ENCODE assay signal across 1 cellular context in the genomic region with DNA sequence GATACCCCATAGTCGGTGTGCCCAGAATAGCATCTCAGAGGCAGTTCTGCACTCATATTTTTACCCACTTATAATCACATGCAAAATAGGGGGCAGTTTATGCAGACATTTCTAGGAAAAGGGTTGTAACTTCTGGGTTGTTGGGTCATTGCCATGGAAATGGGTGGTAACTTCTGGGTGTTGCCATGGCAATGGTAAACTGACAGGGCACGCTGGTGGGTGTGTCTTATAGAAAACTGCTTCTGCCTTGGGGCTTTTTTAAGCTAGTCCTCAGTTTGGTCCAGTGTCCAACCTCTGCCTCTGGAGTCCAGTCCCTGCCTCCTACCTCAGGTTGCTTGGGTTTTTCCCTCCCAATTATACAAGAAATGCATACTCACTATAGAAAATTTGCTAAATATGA.
TF ChIP-seq lines count a peak whose summit lies in the region.

No MANE protein-coding gene starts in this region.

TF ChIP-seq in GM12878, 131 proteins besides CTCF, POLR2A, EP300 and RAD21:
- TF ChIP-seq SREBF1 (IDR thresholded peaks at IDR 0.05; ENCODE audit: low read length) (no peak), SRF (IDR thresholded peaks at IDR 0.05; ENCODE audit: low read depth in 2 of 2, low read length in 2 of 2) (no peak), RFX5 (IDR thresholded peaks at IDR 0.05; ENCODE audit: low read depth, low read length) (0 out of 2 replicates have a peak, but pooled peaks have one; percentile 22), TBL1XR1 (IDR thresholded peaks at IDR 0.05; ENCODE audit: low read depth, low read length) (no peak), RB1 (IDR thresholded peaks at IDR 0.05; ENCODE audit: borderline replicate concordance) (no peak), SREBF2 (IDR thresholded peaks at IDR 0.05; ENCODE audit: low read length) (no peak), BMI1 (IDR thresholded peaks at IDR 0.05; ENCODE audit: borderline replicate concordance) (peak; percentile 79)
- TF ChIP-seq, protein P1, sequence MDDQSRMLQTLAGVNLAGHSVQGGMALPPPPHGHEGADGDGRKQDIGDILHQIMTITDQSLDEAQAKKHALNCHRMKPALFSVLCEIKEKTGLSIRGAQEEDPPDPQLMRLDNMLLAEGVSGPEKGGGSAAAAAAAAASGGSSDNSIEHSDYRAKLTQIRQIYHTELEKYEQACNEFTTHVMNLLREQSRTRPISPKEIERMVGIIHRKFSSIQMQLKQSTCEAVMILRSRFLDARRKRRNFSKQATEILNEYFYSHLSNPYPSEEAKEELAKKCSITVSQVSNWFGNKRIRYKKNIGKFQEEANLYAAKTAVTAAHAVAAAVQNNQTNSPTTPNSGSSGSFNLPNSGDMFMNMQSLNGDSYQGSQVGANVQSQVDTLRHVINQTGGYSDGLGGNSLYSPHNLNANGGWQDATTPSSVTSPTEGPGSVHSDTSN (IDR thresholded peaks at IDR 0.05; ENCODE audit: insufficient replicate concordance, low read depth, low read length) = peak; percentile 54
- TF ChIP-seq, protein P2, sequence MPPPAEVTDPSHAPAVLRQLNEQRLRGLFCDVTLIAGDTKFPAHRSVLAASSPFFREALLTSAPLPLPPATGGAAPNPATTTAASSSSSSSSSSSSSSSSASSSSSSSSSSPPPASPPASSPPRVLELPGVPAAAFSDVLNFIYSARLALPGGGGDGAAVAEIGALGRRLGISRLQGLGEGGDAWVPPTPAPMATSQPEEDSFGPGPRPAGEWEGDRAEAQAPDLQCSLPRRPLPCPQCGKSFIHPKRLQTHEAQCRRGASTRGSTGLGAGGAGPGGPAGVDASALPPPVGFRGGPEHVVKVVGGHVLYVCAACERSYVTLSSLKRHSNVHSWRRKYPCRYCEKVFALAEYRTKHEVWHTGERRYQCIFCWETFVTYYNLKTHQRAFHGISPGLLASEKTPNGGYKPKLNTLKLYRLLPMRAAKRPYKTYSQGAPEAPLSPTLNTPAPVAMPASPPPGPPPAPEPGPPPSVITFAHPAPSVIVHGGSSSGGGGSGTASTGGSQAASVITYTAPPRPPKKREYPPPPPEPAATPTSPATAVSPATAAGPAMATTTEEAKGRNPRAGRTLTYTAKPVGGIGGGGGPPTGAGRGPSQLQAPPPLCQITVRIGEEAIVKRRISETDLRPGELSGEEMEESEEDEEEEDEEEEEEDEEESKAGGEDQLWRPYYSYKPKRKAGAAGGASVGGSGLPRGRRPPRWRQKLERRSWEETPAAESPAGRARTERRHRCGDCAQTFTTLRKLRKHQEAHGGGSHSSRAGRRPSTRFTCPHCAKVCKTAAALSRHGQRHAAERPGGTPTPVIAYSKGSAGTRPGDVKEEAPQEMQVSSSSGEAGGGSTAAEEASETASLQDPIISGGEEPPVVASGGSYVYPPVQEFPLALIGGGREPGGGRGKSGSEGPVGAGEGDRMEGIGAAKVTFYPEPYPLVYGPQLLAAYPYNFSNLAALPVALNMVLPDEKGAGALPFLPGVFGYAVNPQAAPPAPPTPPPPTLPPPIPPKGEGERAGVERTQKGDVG (CRISPR knock-in tag; IDR thresholded peaks at IDR 0.05) = no peak
- TF ChIP-seq, protein P3, sequence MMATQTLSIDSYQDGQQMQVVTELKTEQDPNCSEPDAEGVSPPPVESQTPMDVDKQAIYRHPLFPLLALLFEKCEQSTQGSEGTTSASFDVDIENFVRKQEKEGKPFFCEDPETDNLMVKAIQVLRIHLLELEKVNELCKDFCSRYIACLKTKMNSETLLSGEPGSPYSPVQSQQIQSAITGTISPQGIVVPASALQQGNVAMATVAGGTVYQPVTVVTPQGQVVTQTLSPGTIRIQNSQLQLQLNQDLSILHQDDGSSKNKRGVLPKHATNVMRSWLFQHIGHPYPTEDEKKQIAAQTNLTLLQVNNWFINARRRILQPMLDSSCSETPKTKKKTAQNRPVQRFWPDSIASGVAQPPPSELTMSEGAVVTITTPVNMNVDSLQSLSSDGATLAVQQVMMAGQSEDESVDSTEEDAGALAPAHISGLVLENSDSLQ (IDR thresholded peaks at IDR 0.05) = peak; percentile 94
- TF ChIP-seq, protein P4, sequence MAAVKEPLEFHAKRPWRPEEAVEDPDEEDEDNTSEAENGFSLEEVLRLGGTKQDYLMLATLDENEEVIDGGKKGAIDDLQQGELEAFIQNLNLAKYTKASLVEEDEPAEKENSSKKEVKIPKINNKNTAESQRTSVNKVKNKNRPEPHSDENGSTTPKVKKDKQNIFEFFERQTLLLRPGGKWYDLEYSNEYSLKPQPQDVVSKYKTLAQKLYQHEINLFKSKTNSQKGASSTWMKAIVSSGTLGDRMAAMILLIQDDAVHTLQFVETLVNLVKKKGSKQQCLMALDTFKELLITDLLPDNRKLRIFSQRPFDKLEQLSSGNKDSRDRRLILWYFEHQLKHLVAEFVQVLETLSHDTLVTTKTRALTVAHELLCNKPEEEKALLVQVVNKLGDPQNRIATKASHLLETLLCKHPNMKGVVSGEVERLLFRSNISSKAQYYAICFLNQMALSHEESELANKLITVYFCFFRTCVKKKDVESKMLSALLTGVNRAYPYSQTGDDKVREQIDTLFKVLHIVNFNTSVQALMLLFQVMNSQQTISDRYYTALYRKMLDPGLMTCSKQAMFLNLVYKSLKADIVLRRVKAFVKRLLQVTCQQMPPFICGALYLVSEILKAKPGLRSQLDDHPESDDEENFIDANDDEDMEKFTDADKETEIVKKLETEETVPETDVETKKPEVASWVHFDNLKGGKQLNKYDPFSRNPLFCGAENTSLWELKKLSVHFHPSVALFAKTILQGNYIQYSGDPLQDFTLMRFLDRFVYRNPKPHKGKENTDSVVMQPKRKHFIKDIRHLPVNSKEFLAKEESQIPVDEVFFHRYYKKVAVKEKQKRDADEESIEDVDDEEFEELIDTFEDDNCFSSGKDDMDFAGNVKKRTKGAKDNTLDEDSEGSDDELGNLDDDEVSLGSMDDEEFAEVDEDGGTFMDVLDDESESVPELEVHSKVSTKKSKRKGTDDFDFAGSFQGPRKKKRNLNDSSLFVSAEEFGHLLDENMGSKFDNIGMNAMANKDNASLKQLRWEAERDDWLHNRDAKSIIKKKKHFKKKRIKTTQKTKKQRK (IDR thresholded peaks at IDR 0.05; ENCODE audit: low read depth, low read length) = no peak
TF ChIP-seq in GM12878: peak in this region for 4.
